11 cellular contexts compared by ENCODE assay signal in the genomic region with DNA sequence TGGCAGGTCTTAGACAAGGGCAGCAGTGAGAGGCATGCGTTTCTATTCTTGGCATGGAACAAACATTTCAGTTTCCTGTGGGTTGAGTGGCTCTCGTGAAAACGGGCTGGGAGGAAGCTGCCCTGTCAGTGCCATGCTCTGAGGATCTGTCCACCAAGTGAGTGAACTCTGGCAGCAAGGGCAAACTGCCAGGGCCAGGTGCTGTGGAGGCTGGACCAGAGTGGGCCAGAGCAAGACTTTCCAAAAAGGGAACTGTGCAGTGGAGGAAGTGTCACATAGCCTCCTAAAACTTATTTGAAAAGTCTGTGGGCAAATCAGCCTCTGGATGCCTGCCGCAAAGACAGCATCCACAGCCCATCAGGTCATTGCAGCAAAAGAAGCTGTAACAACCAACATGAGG. TPM values are rescaled to one million over a fixed set of nuclear protein-coding genes. Genes with fewer than 3 reads are reported as not detected.
A peak's percentile ranks its signal among the peaks of the same experiment; 100 is the strongest.
DNase-seq lines count a peak whose midpoint lies in the region; ATAC-seq and TF ChIP-seq lines count a peak whose summit lies in the region.
"Had no signal": no experiment of that assay in that cellular context is flagged by ENCODE, and none has a peak within 500 bp of the region (broad histone marks: within the 10 kb centered on the region; RNA-seq: fewer than 3 reads in every experiment).

No MANE protein-coding gene starts in this region.

- H3K9me3 Mint-ChIP-seq in CD8-positive, alpha-beta T cell = no peaks in the 10 kb centered on the region
- H3K9me3 Mint-ChIP-seq in activated B cell treated with CpG ODN at 0.5 μM for 24 hours (no peaks in the 10 kb centered on the region), naive B cell (no peaks in the 10 kb centered on the region), chondrocyte (ENCODE audit: low read depth) (peaks cover 6% of the 10 kb centered on the region)

- H3K4me3 ChIP-seq in CD8-positive, alpha-beta T cell (ENCODE audit: low read depth, low read length) = no peak overlapping the region

- TF ChIP-seq CTCF in CD8-positive, alpha-beta T cell (IDR thresholded peaks at IDR 0.05) = no peak
- no peak for TF ChIP-seq CTCF in activated B cell treated with CpG ODN at 0.5 μM for 24 hours (IDR thresholded peaks at IDR 0.05)
- no peak for TF ChIP-seq CTCF in chondrocyte (IDR thresholded peaks at IDR 0.05)

- no peak overlapping the region for H3K27ac ChIP-seq in CD8-positive, alpha-beta T cell (ENCODE audit: low read depth, low read length)

- H3K36me3 Mint-ChIP-seq in CD8-positive, alpha-beta T cell = no peaks in the 10 kb centered on the region
- no peaks in the 10 kb centered on the region for H3K36me3 Mint-ChIP-seq in activated B cell treated with CpG ODN at 0.5 μM for 24 hours (ENCODE audit: low read depth)
- H3K36me3 Mint-ChIP-seq in naive B cell = no peaks in the 10 kb centered on the region
- no peaks in the 10 kb centered on the region for H3K36me3 Mint-ChIP-seq in chondrocyte (ENCODE audit: low read depth)

- DNase-seq in CD8-positive, alpha-beta T cell = no peak
- DNase-seq in activated B cell treated with CpG ODN at 0.5 μM for 24 hours = peak; percentile 23
- DNase-seq in naive B cell = peak; percentile 37
- DNase-seq in NCI-H2029 treated with DMSO at 0.1 percent for 48 hours (lab: John Stamatoyannopoulos, UW) = no peak
- DNase-seq in chondrocyte (ENCODE audit: low spot score) = no peak
- DNase-seq: glutamatergic neuron, NCI-H1092, PC-3 had no signal

- peaks cover 30% of the 10 kb centered on the region for H3K4me1 ChIP-seq in CD8-positive, alpha-beta T cell (ENCODE audit: insufficient read depth, low read length)

- H3K4me1 Mint-ChIP-seq in CD8-positive, alpha-beta T cell (ENCODE audit: low read depth) = peaks cover 32% of the 10 kb centered on the region
- H3K4me1 Mint-ChIP-seq in activated B cell treated with CpG ODN at 0.5 μM for 24 hours = peaks cover 48% of the 10 kb centered on the region
- peaks cover 39 to 50% (median 49%) of the 10 kb centered on the region in 3 donors for H3K4me1 Mint-ChIP-seq in naive B cell
- H3K4me1 Mint-ChIP-seq in chondrocyte (ENCODE audit: low read depth) = peaks cover 4% of the 10 kb centered on the region

- no peaks in the 10 kb centered on the region for H3K9me3 ChIP-seq in CD8-positive, alpha-beta T cell (ENCODE audit: low read length)

- intact Hi-C loops in CD8-positive, alpha-beta T cell (cut with DNase I, micrococcal nuclease) = no loop called here
- intact Hi-C loops in activated B cell treated with CpG ODN at 0.5 μM for 24 hours (cut with micrococcal nuclease) = loop anchor here (2.0 to 5.0 kb wide), 3 partner anchors 36 to 81 kb away; no protein-coding TSS in a partner anchor

- no peaks in the 10 kb centered on the region for H3K36me3 ChIP-seq in CD8-positive, alpha-beta T cell (ENCODE audit: insufficient read depth, low read length)

- H3K4me3 Mint-ChIP-seq in CD8-positive, alpha-beta T cell = no peak overlapping the region
- H3K4me3 Mint-ChIP-seq in activated B cell treated with CpG ODN at 0.5 μM for 24 hours = peak overlapping the region; percentile 11
- peak overlapping the region; percentile 33 to 93 (median 83) for H3K4me3 Mint-ChIP-seq in naive B cell
- no peak overlapping the region for H3K4me3 Mint-ChIP-seq in chondrocyte (ENCODE audit: unreplicated experiment)

- ATAC-seq in CD8-positive, alpha-beta T cell = no peak
- ATAC-seq in GM21737 (IDR thresholded peaks at IDR 0.05; ENCODE audit: unreplicated experiment) = peak; percentile 46
- ATAC-seq in activated B cell treated with CpG ODN at 0.5 μM for 24 hours (ENCODE audit: low read depth) = peak; percentile 15
- ATAC-seq in naive B cell (ENCODE audit: low read depth in 2 of 2) = peak; percentile 29 to 32
- no peak for ATAC-seq in HG03095 (IDR thresholded peaks at IDR 0.05; ENCODE audit: unreplicated experiment)
- ATAC-seq in HG02885 (IDR thresholded peaks at IDR 0.05; ENCODE audit: poor library complexity, unreplicated experiment) = no peak
- ATAC-seq: PC-3 had no signal

- CTCF ChIA-PET in CD8-positive, alpha-beta T cell (lab: Charles Lee) = no interaction called here
- CTCF ChIA-PET in activated B cell treated with CpG ODN at 0.5 μM for 24 hours (lab: Charles Lee) = interaction anchor here (1.0 kb wide), 1 partner anchor 159 kb away, joined by 4 read pairs; no protein-coding TSS in a partner anchor

- H3K27me3 ChIP-seq in CD8-positive, alpha-beta T cell (ENCODE audit: insufficient read depth, low read length) = no peaks in the 10 kb centered on the region

- H3K27ac Mint-ChIP-seq in CD8-positive, alpha-beta T cell = peak overlapping the region; percentile 6
- H3K27ac Mint-ChIP-seq in activated B cell treated with CpG ODN at 0.5 μM for 24 hours (peak overlapping the region; percentile 75), naive B cell (peak overlapping the region; percentile 67 to 99 (median 90)), chondrocyte (ENCODE audit: unreplicated experiment) (no peak overlapping the region)

- POLR2A ChIA-PET in CD8-positive, alpha-beta T cell (lab: Charles Lee) = interaction anchor here (0.6 to 1.2 kb wide), 2 partner anchors 9 to 24 kb away, joined by 3 read pairs; no protein-coding TSS in a partner anchor
- POLR2A ChIA-PET in activated B cell treated with CpG ODN at 0.5 μM for 24 hours (lab: Charles Lee) = interaction anchor here (1.0 to 1.4 kb wide), 2 partner anchors 27 to 44 kb away, joined by 4 read pairs; a partner anchor contains a TSS

- H3K27me3 Mint-ChIP-seq in CD8-positive, alpha-beta T cell (ENCODE audit: low read depth) = no peaks in the 10 kb centered on the region
- no peaks in the 10 kb centered on the region for H3K27me3 Mint-ChIP-seq in activated B cell treated with CpG ODN at 0.5 μM for 24 hours
- H3K27me3 Mint-ChIP-seq in naive B cell = no peaks in the 10 kb centered on the region
- peaks cover 2% of the 10 kb centered on the region for H3K27me3 Mint-ChIP-seq in chondrocyte (ENCODE audit: low read depth)

RNA-seq across cellular contexts. Expression of a gene that starts 44.2 kb away (rescaled TPM):
- total RNA-seq in CD8-positive, alpha-beta T cell = 100 to 1,000 TPM; 129 to 132 TPM
- total RNA-seq in activated B cell treated with CpG ODN at 0.5 μM for 24 hours (62.8 and 69.0 TPM in 2 replicates), chondrocyte (49.3 to 54.9 TPM (median 54.1 TPM) in 3 replicates)
- 10 to 100 TPM in 3 of 6 donors, 1 to 10 TPM in 3; 7.7 to 13.5 (median 10.1) TPM for polyA plus RNA-seq in naive B cell (ENCODE audit: low read depth in 6 of 6)

Comparison
In these comparisons a context has a peak if more than half of its experiments do, and no peak if none do; other contexts are left out.
1. ATAC-seq: peak in GM21737 (single experiment), activated B cell treated with CpG ODN at 0.5 μM for 24 hours (single experiment) and naive B cell (2 of 2); none in CD8-positive, alpha-beta T cell (single experiment), HG03095 (single experiment) and HG02885 (single experiment).
2. DNase-seq: peak in activated B cell treated with CpG ODN at 0.5 μM for 24 hours (single experiment) and naive B cell (single experiment); none in CD8-positive, alpha-beta T cell (0 of 7), NCI-H2029 treated with DMSO at 0.1 percent for 48 hours (single experiment) and chondrocyte (single experiment).
3. H3K4me3 Mint-ChIP-seq: peak in activated B cell treated with CpG ODN at 0.5 μM for 24 hours (single experiment) and naive B cell (8 of 8); none in CD8-positive, alpha-beta T cell (single experiment) and chondrocyte (single experiment).